9 cellular contexts compared by ENCODE assay signal in genomic region chr17:82274134-82275020, GRCh38. TPM values are rescaled to one million over a fixed set of nuclear protein-coding genes. Genes with fewer than 3 reads are reported as not detected.
DNase-seq lines count a peak whose midpoint lies in the region; ATAC-seq, FAIRE-seq and TF ChIP-seq lines count a peak whose summit lies in the region.
"Had no signal": no experiment of that assay in that cellular context is flagged by ENCODE, and none has a peak within 500 bp of the region (broad histone marks: within the 10 kb centered on the region; RNA-seq: fewer than 3 reads in every experiment).

No MANE protein-coding gene starts in this region.

- H3K4me1 ChIP-seq in H1 (replicated peaks in 1 of 4; ENCODE audit: control insufficient read depth in 3 of 4, insufficient read depth in 4 of 4, low read length in 3 of 4), result peaks cover 0 to 35% (median 10%) of the 10 kb centered on the region in 4 experiments; a peak in 6 of 7 replicates

- H3K27me3 ChIP-seq in BJ (ENCODE audit: control insufficient read depth, insufficient read depth, low read length), result no peaks in the 10 kb centered on the region
- H3K27me3 ChIP-seq in MG63, result no peaks in the 10 kb centered on the region
- H3K27me3 ChIP-seq in H1 (replicated peaks in 1 of 4; ENCODE audit: control insufficient read depth in 3 of 4, extremely low read depth in 1 of 4, insufficient read depth in 3 of 4, low read length in 3 of 4), result peaks cover 0 to 5% (median 5%) of the 10 kb centered on the region in 4 experiments; a peak in 3 of 7 replicates

- no peaks in the 10 kb centered on the region for H3K27me3 Mint-ChIP-seq in neural crest cell (ENCODE audit: low read depth)

- no peak for TF ChIP-seq EP300 in H1 (IDR thresholded peaks at IDR 0.05; ENCODE audit: borderline replicate concordance in 1 of 2, low read depth in 2 of 2, low read length in 2 of 2)

- FAIRE-seq in H1 (lab: Jason Lieb, UNC), result no peak

- peaks cover 37% of the 10 kb centered on the region for H3K4me1 Mint-ChIP-seq in neural crest cell

- no peak for TF ChIP-seq RAD21 in H1 (IDR thresholded peaks at IDR 0.05 in 1 of 2, conservative IDR thresholded peaks at IDR 0.05 in 1 of 2; ENCODE audit: low read depth in 2 of 2, low read length in 2 of 2)

- no peak overlapping the region for H3K56ac ChIP-seq in H1 (replicated peaks; ENCODE audit: insufficient read length, low read depth, low read length)

- H3K79me2 ChIP-seq in H1 (ENCODE audit: control insufficient read depth in 1 of 2, insufficient read depth in 2 of 2, low read length in 2 of 2), result peaks cover 29 to 33% of the 10 kb centered on the region in 2 experiments

- TF ChIP-seq CTCF in BJ (IDR thresholded peaks at IDR 0.05; ENCODE audit: insufficient read depth, low read depth, low read length) (no peak), H1 (IDR thresholded peaks at IDR 0.05; ENCODE audit: control extremely low read depth in 1 of 3, insufficient read depth in 1 of 3, low read depth in 1 of 3, low read length in 3 of 3) (no peak), neural crest cell (conservative IDR thresholded peaks at IDR 0.05) (no peak)

- H3K4me3 Mint-ChIP-seq in neural crest cell, result peak overlapping the region; percentile 78

- H3K23me2 ChIP-seq in H1 (ENCODE audit: low read depth, low read length), result peaks cover 6% of the 10 kb centered on the region

- TF ChIP-seq POLR2A in H1 (IDR thresholded peaks at IDR 0.05; ENCODE audit: control extremely low read depth in 1 of 2, low read depth in 2 of 2, low read length in 2 of 2), result no peak

- DNase-seq in BJ (ENCODE audit: low read depth), result no peak
- no peak for DNase-seq in MG63
- no peak for DNase-seq in H1 (ENCODE audit: low read depth in 1 of 2, low spot score in 2 of 2)
- DNase-seq in neural crest cell (ENCODE audit: low read depth, low spot score), result no peak
- DNase-seq in DMS53 treated with DMSO at 0.1 percent for 48 hours (lab: John Stamatoyannopoulos, UW; ENCODE audit: unreplicated experiment), result no peak
- DNase-seq in kidney tubule cell (ENCODE audit: low spot score), result no peak

- H3K14ac ChIP-seq in H1 (ENCODE audit: insufficient read length), result no peak overlapping the region

- CTCF ChIA-PET in BJ (lab: Yijun Ruan, JAX), result interaction anchor here (1.0 to 1.1 kb wide), 2 partner anchors 10 to 17 kb away, joined by 3 to 4 read pairs; no protein-coding TSS in a partner anchor
- CTCF ChIA-PET in H1 (lab: Charles Lee; ENCODE audit: partially characterized antibody), result interaction anchor here (0.7 to 1.6 kb wide), 3 partner anchors 9 to 48 kb away, joined by 3 to 4 read pairs (median 3); no protein-coding TSS in a partner anchor

- no peak overlapping the region; the same call in 1 of the 2 replicates for H4K8ac ChIP-seq in H1 (ENCODE audit: extremely low read depth, insufficient read depth, low read length)

- H3K4me3 ChIP-seq in BJ (ENCODE audit: low read depth, low read length), result peak overlapping the region; percentile 97
- peak overlapping the region; percentile 84; the same call in 1 of the 2 replicates for H3K4me3 ChIP-seq in MG63
- H3K4me3 ChIP-seq in H1 (ENCODE audit: extremely low read depth in 1 of 4, insufficient read depth in 2 of 4, low read depth in 3 of 4, low read length in 4 of 4), result peak overlapping the region in 3 of 4 experiments; percentile 62 to 95 (median 71); a peak in 5 of 8 replicates

- WGBS in H1 (ENCODE audit: extremely low coverage in 1 of 2, insufficient coverage in 1 of 2, insufficient read length in 1 of 2, insufficient replicate concordance in 2 of 2, low coverage in 1 of 2, low lambda C conversion rate in 2 of 2, missing lambda C conversion rate in 1 of 2), 2 experiments, result 87% methylated on average over 22 of the region's 27 CpGs; no CpG with 5 or more reads in 1 of the 2 experiments

- no peak overlapping the region; the same call in 1 of the 2 replicates for H2BK15ac ChIP-seq in H1 (ENCODE audit: low read length)

- no peaks in the 10 kb centered on the region for H3K9me3 ChIP-seq in MG63
- no peaks in the 10 kb centered on the region for H3K9me3 ChIP-seq in H1 (ENCODE audit: insufficient read depth in 2 of 2, low read depth in 1 of 2, low read length in 1 of 2)

- H3K27ac ChIP-seq in H1 (ENCODE audit: low read depth, low read length), result no peak overlapping the region

- H3K23ac ChIP-seq in H1 (ENCODE audit: insufficient read length), result no peak overlapping the region

- ATAC-seq in GM18517 (IDR thresholded peaks at IDR 0.05; ENCODE audit: unreplicated experiment), result no peak
- ATAC-seq in GM21619 (IDR thresholded peaks at IDR 0.05; ENCODE audit: unreplicated experiment), result no peak

- H3K4me2 ChIP-seq in H1 (ENCODE audit: insufficient read depth in 1 of 2, low read depth in 2 of 2, low read length in 2 of 2), result peak overlapping the region; percentile 71 to 97

- peaks cover 8% of the 10 kb centered on the region for H3K36me3 Mint-ChIP-seq in neural crest cell (ENCODE audit: low read depth)

- H2AK5ac ChIP-seq in H1 (ENCODE audit: low read depth, low read length), result no peak overlapping the region; the same call in 1 of the 2 replicates

- POLR2A ChIA-PET in BJ (lab: Charles Lee) (interaction anchor here (0.8 kb wide), 1 partner anchor 24 kb away, joined by 3 read pairs; no protein-coding TSS in a partner anchor), H1 (lab: Charles Lee; ENCODE audit: partially characterized antibody) (interaction anchor here (0.6 to 6.4 kb wide), 19 partner anchors 9 to 587 kb away, joined by 3 to 41 read pairs (median 4); partner anchors contain the start of genes CCDC57, HEXD, OGFOD3 and SECTM1)

- no peak overlapping the region for H3K18ac ChIP-seq in H1 (ENCODE audit: extremely low read depth, low read length)

- no peak overlapping the region for H3K4ac ChIP-seq in H1 (replicated peaks; ENCODE audit: insufficient read length, low read depth, low read length)

- H2BK12ac ChIP-seq in H1 (ENCODE audit: low read depth, low read length), result 0 out of 2 replicates have a peak overlapping the region, but pooled peaks have one; percentile 50

- H2BK5ac ChIP-seq in H1 (ENCODE audit: low read depth, low read length), result 0 out of 2 replicates have a peak overlapping the region, but pooled peaks have one; percentile 21

- no peak overlapping the region for H3K27ac Mint-ChIP-seq in neural crest cell (ENCODE audit: unreplicated experiment)

- no peak overlapping the region for H2BK120ac ChIP-seq in H1 (replicated peaks; ENCODE audit: low read depth, low read length)

- H3K9ac ChIP-seq in H1 (replicated peaks in 1 of 4; ENCODE audit: extremely low read depth in 1 of 4, low read depth in 3 of 4, low read length in 3 of 4), result no peak overlapping the region; a peak in 2 of 7 replicates

- H3K36me3 ChIP-seq in BJ (ENCODE audit: control insufficient read depth, insufficient read depth, low read length), result peaks cover 10% of the 10 kb centered on the region
- peaks cover 32% of the 10 kb centered on the region for H3K36me3 ChIP-seq in MG63
- H3K36me3 ChIP-seq in H1 (ENCODE audit: control insufficient read depth in 2 of 4, insufficient read depth in 4 of 4, low read length in 3 of 4), result peaks cover 3 to 18% (median 5%) of the 10 kb centered on the region in 4 experiments; a peak in 3 of 8 replicates

- peak overlapping the region; percentile 72 for H4K91ac ChIP-seq in H1 (replicated peaks; ENCODE audit: insufficient read length, low read length)

- H3K9me3 Mint-ChIP-seq in neural crest cell, result no peaks in the 10 kb centered on the region

- no peak overlapping the region for H2BK20ac ChIP-seq in H1 (ENCODE audit: low read length)

- H3K79me1 ChIP-seq in H1 (ENCODE audit: low read depth, low read length), result peaks cover 13% of the 10 kb centered on the region

- peaks cover 22 to 26% of the 10 kb centered on the region in 2 experiments for H4K20me1 ChIP-seq in H1 (replicated peaks in 1 of 2; ENCODE audit: control insufficient read depth in 1 of 2, insufficient read depth in 2 of 2, low read length in 2 of 2)

- no peak overlapping the region for H4K5ac ChIP-seq in H1 (ENCODE audit: insufficient read length, low read depth, low read length)

- H2AFZ ChIP-seq in H1 (ENCODE audit: low read length), result peak overlapping the region; percentile 61

RNA-seq across cellular contexts. Expression of gene CSNK1D, which starts 0.9 kb away (rescaled TPM):
- 57.6 and 118 TPM in 2 replicates for polyA plus RNA-seq in BJ (2011; rRNA removed)
- polyA minus RNA-seq in BJ (2011; rRNA and poly(A)+ RNA removed), result 68.4 and 76.6 TPM in 2 replicates
- 60.2 and 104 TPM in 2 replicates for total RNA-seq in MG63 (2014; rRNA removed; shearing (Covaris generic); ENCODE audit: low replicate concordance)
- 103 and 107 TPM in 2 replicates for total RNA-seq in H1 (2021; fragmentation: NEBNext Ultra II Directional; extraction: Animal tissue kit (Norgen Biotek cat#: 25700))
- 73.5 and 114 TPM in 2 replicates for polyA plus RNA-seq in H1 (2011; rRNA removed)
- 90.3 TPM for polyA plus RNA-seq in H1 (2011; cell fraction: cytosol; rRNA removed)
- polyA plus RNA-seq in H1 (2011; cell fraction: nucleus; rRNA removed), result 219 TPM
- polyA plus RNA-seq in H1 (2012, experiment 1 of 2), result 88.4 to 98.7 TPM (median 95.5 TPM) in 4 replicates
- polyA plus RNA-seq in H1 (2012, experiment 2 of 2), result 70.5 TPM
- 70.2 TPM for polyA plus RNA-seq in H1 (2013, experiment 1 of 2)
- 70.1 TPM for polyA plus RNA-seq in H1 (2013, experiment 2 of 2)
- polyA minus RNA-seq in H1 (2011; rRNA and poly(A)+ RNA removed), result 71.2 and 71.6 TPM in 2 replicates
- 31.2 TPM for polyA minus RNA-seq in H1 (2011; cell fraction: cytosol; rRNA and poly(A)+ RNA removed)
- 60.9 TPM for polyA minus RNA-seq in H1 (2011; cell fraction: nucleus; rRNA and poly(A)+ RNA removed)
- total RNA-seq in neural crest cell, result 163 and 165 TPM in 2 replicates

RNA-seq across cellular contexts. Expression of gene CD7, which starts 43.0 kb away (rescaled TPM):
- 0.06 and 0.22 TPM in 2 replicates for polyA plus RNA-seq in BJ (2011; rRNA removed)
- polyA minus RNA-seq in BJ (2011; rRNA and poly(A)+ RNA removed), result 0.09 and 0.36 TPM in 2 replicates
- not detected in 2 replicates for total RNA-seq in MG63 (2014; rRNA removed; shearing (Covaris generic); ENCODE audit: low replicate concordance)
- total RNA-seq in H1 (2021; fragmentation: NEBNext Ultra II Directional; extraction: Animal tissue kit (Norgen Biotek cat#: 25700)), result 0.86 and 1.3 TPM in 2 replicates
- 0.83 and 1.8 TPM in 2 replicates for polyA plus RNA-seq in H1 (2011; rRNA removed)
- polyA plus RNA-seq in H1 (2011; cell fraction: cytosol; rRNA removed), result 0.90 TPM
- 1.3 TPM for polyA plus RNA-seq in H1 (2011; cell fraction: nucleus; rRNA removed)
- polyA plus RNA-seq in H1 (2012, experiment 1 of 2), result 0.37 to 2.0 TPM (median 1.2 TPM) in 4 replicates
- polyA plus RNA-seq in H1 (2012, experiment 2 of 2), result 0.37 TPM
- polyA plus RNA-seq in H1 (2013, experiment 1 of 2), result 1.7 TPM
- polyA plus RNA-seq in H1 (2013, experiment 2 of 2), result 1.9 TPM
- 0.12 TPM in 1 of 2 replicates, not detected in the other for polyA minus RNA-seq in H1 (2011; rRNA and poly(A)+ RNA removed)
- polyA minus RNA-seq in H1 (2011; cell fraction: cytosol; rRNA and poly(A)+ RNA removed), result not detected
- polyA minus RNA-seq in H1 (2011; cell fraction: nucleus; rRNA and poly(A)+ RNA removed), result 0.50 TPM
- not detected in 2 replicates for total RNA-seq in neural crest cell
- total RNA-seq: myocyte had no signal

RNA-seq across cellular contexts. Expression of gene SLC16A3, which starts 45.5 kb away (rescaled TPM):
- 152 and 338 TPM in 2 replicates for polyA plus RNA-seq in BJ (2011; rRNA removed)
- 101 and 154 TPM in 2 replicates for polyA minus RNA-seq in BJ (2011; rRNA and poly(A)+ RNA removed)
- total RNA-seq in MG63 (2014; rRNA removed; shearing (Covaris generic); ENCODE audit: low replicate concordance), result 529 and 652 TPM in 2 replicates
- 3.6 and 3.8 TPM in 2 replicates for total RNA-seq in H1 (2021; fragmentation: NEBNext Ultra II Directional; extraction: Animal tissue kit (Norgen Biotek cat#: 25700))
- polyA plus RNA-seq in H1 (2011; rRNA removed), result 8.7 and 12.2 TPM in 2 replicates
- polyA plus RNA-seq in H1 (2011; cell fraction: cytosol; rRNA removed), result 10.9 TPM
- polyA plus RNA-seq in H1 (2011; cell fraction: nucleus; rRNA removed), result 11.1 TPM
- polyA plus RNA-seq in H1 (2012, experiment 1 of 2), result 4.4 to 12.8 TPM (median 9.7 TPM) in 4 replicates
- 4.5 TPM for polyA plus RNA-seq in H1 (2012, experiment 2 of 2)
- 15.4 TPM for polyA plus RNA-seq in H1 (2013, experiment 1 of 2)
- 12.6 TPM for polyA plus RNA-seq in H1 (2013, experiment 2 of 2)
- polyA minus RNA-seq in H1 (2011; rRNA and poly(A)+ RNA removed), result 5.7 and 10.2 TPM in 2 replicates
- 18.5 TPM for polyA minus RNA-seq in H1 (2011; cell fraction: cytosol; rRNA and poly(A)+ RNA removed)
- 9.7 TPM for polyA minus RNA-seq in H1 (2011; cell fraction: nucleus; rRNA and poly(A)+ RNA removed)
- total RNA-seq in neural crest cell, result 1.5 and 8.6 TPM in 2 replicates

RNA-seq across cellular contexts. Expression of gene SECTM1, which starts 59.2 kb away (rescaled TPM):
- 18.9 and 34.4 TPM in 2 replicates for polyA plus RNA-seq in BJ (2011; rRNA removed)
- polyA minus RNA-seq in BJ (2011; rRNA and poly(A)+ RNA removed), result 8.2 and 13.7 TPM in 2 replicates
- 2.7 and 25.9 TPM in 2 replicates for total RNA-seq in MG63 (2014; rRNA removed; shearing (Covaris generic); ENCODE audit: low replicate concordance)
- total RNA-seq in H1 (2021; fragmentation: NEBNext Ultra II Directional; extraction: Animal tissue kit (Norgen Biotek cat#: 25700)), result 0.20 and 0.57 TPM in 2 replicates
- polyA plus RNA-seq in H1 (2011; rRNA removed), result 0.46 and 0.65 TPM in 2 replicates
- polyA plus RNA-seq in H1 (2011; cell fraction: cytosol; rRNA removed), result 0.69 TPM
- 0.36 TPM for polyA plus RNA-seq in H1 (2011; cell fraction: nucleus; rRNA removed)
- 0.42 to 0.99 TPM (median 0.48 TPM) in 3 of 4 replicates, not detected in the other for polyA plus RNA-seq in H1 (2012, experiment 1 of 2)
- 0.29 TPM for polyA plus RNA-seq in H1 (2012, experiment 2 of 2)
- 0.14 TPM for polyA plus RNA-seq in H1 (2013, experiment 1 of 2)
- 0.20 TPM for polyA plus RNA-seq in H1 (2013, experiment 2 of 2)
- 0.35 and 0.68 TPM in 2 replicates for polyA minus RNA-seq in H1 (2011; rRNA and poly(A)+ RNA removed)
- not detected for polyA minus RNA-seq in H1 (2011; cell fraction: cytosol; rRNA and poly(A)+ RNA removed)
- not detected for polyA minus RNA-seq in H1 (2011; cell fraction: nucleus; rRNA and poly(A)+ RNA removed)
- total RNA-seq in neural crest cell, result not detected in 2 replicates

Comparison
In these comparisons a context has a peak if more than half of its experiments do, and no peak if none do; other contexts are left out.
1. RNA of gene SLC16A3, which starts 45.5 kb away (total RNA-seq): 529 to 652 TPM in MG63; 3.6 to 3.8 TPM in H1 and 1.5 to 8.6 TPM in neural crest cell; every median in the first group is over 10 times any median in the second.
2. Peak in every context shown above with its lines, with median percentiles within 50 percentile points of each other: H3K4me3 ChIP-seq.